8 cellular contexts compared by ENCODE assay signal in the genomic region with DNA sequence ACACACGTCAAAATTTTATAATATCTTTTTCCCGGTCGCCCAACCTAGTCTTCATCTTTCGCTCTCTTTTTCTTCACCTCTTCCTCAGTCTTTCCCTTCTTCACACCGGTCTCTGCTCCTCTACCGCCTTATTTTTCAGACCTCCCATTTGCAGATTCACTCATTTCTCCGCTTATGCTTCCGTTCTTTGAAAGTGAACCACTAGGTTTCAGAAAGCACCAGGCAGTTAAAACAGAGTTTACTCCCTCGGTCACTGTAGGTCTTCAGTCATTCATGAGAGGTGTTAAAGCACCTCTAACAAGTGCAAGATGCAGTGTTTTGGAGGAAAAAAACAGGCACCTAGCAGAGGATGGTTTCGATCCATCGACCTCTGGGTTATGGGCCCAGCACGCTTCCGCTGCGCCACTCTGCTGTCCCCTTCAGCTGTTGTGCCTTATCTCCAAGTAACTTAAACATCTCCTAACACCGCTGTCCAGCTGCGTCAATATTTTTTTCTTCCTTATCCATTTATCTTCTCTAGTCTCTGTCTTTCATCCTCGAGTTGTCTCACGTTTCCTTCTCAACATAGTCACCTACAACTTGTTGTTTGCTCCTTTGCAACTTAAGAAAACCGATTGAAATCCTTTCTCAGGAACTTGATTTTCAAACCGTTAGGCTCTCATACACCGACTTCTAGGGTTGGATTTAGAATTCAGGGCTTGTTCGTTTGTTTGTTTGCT.
DNase-seq lines count a peak whose midpoint lies in the region; ATAC-seq and TF ChIP-seq lines count a peak whose summit lies in the region.

No MANE protein-coding gene starts in this region.

- no peak overlapping the region for H2AFZ ChIP-seq in H9 (ENCODE audit: low read length)
- H2AFZ ChIP-seq in fibroblast of lung (ENCODE audit: low read length), result no peak overlapping the region

- H3K27ac ChIP-seq in H9 (ENCODE audit: insufficient read length, low read depth, low read length) (no peak overlapping the region), fibroblast of lung (ENCODE audit: insufficient read depth, low read length) (no peak overlapping the region), RWPE1 (no peak overlapping the region)

- H3K56ac ChIP-seq in H9 (ENCODE audit: insufficient read length, low read depth, low read length), result no peak overlapping the region

- no peak overlapping the region for H2BK5ac ChIP-seq in H9 (ENCODE audit: insufficient read length, low read length)

- WGBS in H9 (ENCODE audit: extremely low coverage, insufficient read length, low lambda C conversion rate), result no CpG with 5 or more reads among the region's 22 CpGs

- no peaks in the 10 kb centered on the region for H3K9me3 ChIP-seq in H9 (ENCODE audit: control insufficient read depth, low read depth, low read length)
- H3K9me3 ChIP-seq in fibroblast of lung (ENCODE audit: control insufficient read depth, insufficient read depth, low read depth, low read length), result no peaks in the 10 kb centered on the region

- H4K8ac ChIP-seq in H9 (replicated peaks; ENCODE audit: insufficient read length, low read depth, low read length), result no peak overlapping the region

- no peak for TF ChIP-seq CTCF in H9 (conservative IDR thresholded peaks at IDR 0.05)
- TF ChIP-seq CTCF in fibroblast of lung (conservative IDR thresholded peaks at IDR 0.05 in 1 of 2, IDR thresholded peaks at IDR 0.05 in 1 of 2; ENCODE audit: low read depth in 1 of 2, low read length in 2 of 2), result no peak
- no peak for TF ChIP-seq CTCF in RWPE1 (conservative IDR thresholded peaks at IDR 0.05; ENCODE audit: low read depth)

- peaks cover 14% of the 10 kb centered on the region for H3K27me3 Mint-ChIP-seq in H9 (ENCODE audit: low read depth)

- no peak overlapping the region for H4K91ac ChIP-seq in H9 (ENCODE audit: insufficient read length, low read depth, low read length)

- H3K79me1 ChIP-seq in H9 (ENCODE audit: insufficient read depth, low read depth, low read length, poor library complexity, severe bottlenecking), result no peaks in the 10 kb centered on the region

- no peak overlapping the region for H2BK15ac ChIP-seq in H9 (ENCODE audit: low read depth, low read length)

- CTCF ChIA-PET in RWPE1 (lab: Yijun Ruan, JAX), result interaction anchor here (1.0 kb wide), 2 partner anchors 17 kb away, joined by 4 to 5 read pairs; no protein-coding TSS in a partner anchor

- no peak overlapping the region for H3K27ac Mint-ChIP-seq in H9

- in situ Hi-C loops in KBM-7 (cut with MboI; ENCODE audit: low pct_unique_long_range_greater_than_20kb, low sequenced_read_pairs), result no loop called here

- peaks cover 22% of the 10 kb centered on the region for H3K23me2 ChIP-seq in H9 (ENCODE audit: insufficient read length, low read depth, low read length, poor library complexity, severe bottlenecking)

- ATAC-seq in left cardiac atrium, result peak; percentile 23 to 82
- ATAC-seq in Right ventricle myocardium superior (ENCODE audit: poor library complexity), result no peak

- no peak overlapping the region for H4K5ac ChIP-seq in H9 (ENCODE audit: insufficient read length, low read depth, low read length)

- no peak overlapping the region for H3K4me3 Mint-ChIP-seq in H9

- no peaks in the 10 kb centered on the region for H3K36me3 ChIP-seq in fibroblast of lung (ENCODE audit: control insufficient read depth, insufficient read depth, low read length)

- intact Hi-C loops in left cardiac atrium (cut with DNase I) (no loop called here), Right ventricle myocardium superior (cut with DNase I) (no loop called here)

- H3K18ac ChIP-seq in H9 (ENCODE audit: insufficient read length, low read depth, low read length), result no peak overlapping the region

- H4K20me1 ChIP-seq in H9 (ENCODE audit: control insufficient read depth, insufficient read depth, insufficient read length) (no peaks in the 10 kb centered on the region), fibroblast of lung (ENCODE audit: control insufficient read depth, extremely low read depth, insufficient read depth, low read length) (no peaks in the 10 kb centered on the region)

- no peak overlapping the region for H3K4ac ChIP-seq in H9 (ENCODE audit: low read depth, low read length)

- H3K4me2 ChIP-seq in H9 (ENCODE audit: insufficient read depth, insufficient read length, low read length), result peak overlapping the region; percentile 97
- H3K4me2 ChIP-seq in fibroblast of lung (ENCODE audit: extremely low read depth, insufficient read depth, low read length), result peak overlapping the region; percentile 83

- peak overlapping the region; percentile 2 to 81 (median 30) for H3K4me3 ChIP-seq in fibroblast of lung (replicated peaks in 1 of 4; ENCODE audit: control extremely low read depth in 1 of 4, insufficient read depth in 1 of 4, low read depth in 3 of 4, low read length in 4 of 4)

- peaks cover 3 to 7% of the 10 kb centered on the region in 2 experiments; a peak in 3 of 4 replicates for H3K4me1 Mint-ChIP-seq in H9

- no peak overlapping the region for H2AK5ac ChIP-seq in H9 (ENCODE audit: insufficient read length, low read length)

- H3K79me2 ChIP-seq in H9 (ENCODE audit: insufficient read depth, low read length) (no peaks in the 10 kb centered on the region), fibroblast of lung (ENCODE audit: control insufficient read depth, insufficient read depth, low read length) (no peaks in the 10 kb centered on the region)

- H3K36me3 Mint-ChIP-seq in H9 (ENCODE audit: insufficient read depth in 1 of 3, low read depth in 3 of 3), result no peaks in the 10 kb centered on the region

- H3K27me3 ChIP-seq in H9 (ENCODE audit: insufficient read depth, low read length), result no peaks in the 10 kb centered on the region; the same call in 1 of the 2 replicates
- no peaks in the 10 kb centered on the region for H3K27me3 ChIP-seq in fibroblast of lung (ENCODE audit: control insufficient read depth, insufficient read depth, low read length)

- no peaks in the 10 kb centered on the region for H3K4me1 ChIP-seq in H9 (ENCODE audit: insufficient read depth, low read length)
- H3K4me1 ChIP-seq in fibroblast of lung (ENCODE audit: control insufficient read depth, extremely low read depth, insufficient read depth, low read length), result no peaks in the 10 kb centered on the region

- POLR2A ChIA-PET in RWPE1 (lab: Yijun Ruan, JAX; ENCODE audit: low non-redundant PET), result no interaction called here

- H2BK12ac ChIP-seq in H9 (ENCODE audit: insufficient read length, low read depth, low read length), result no peak overlapping the region

- no peak overlapping the region for H2BK20ac ChIP-seq in H9 (ENCODE audit: low read depth, low read length, poor library complexity, severe bottlenecking)

- no peak overlapping the region for H3K23ac ChIP-seq in H9 (ENCODE audit: insufficient read length, low read depth, low read length)

- no peak overlapping the region for H2BK120ac ChIP-seq in H9 (ENCODE audit: low read depth, low read length, poor library complexity, severe bottlenecking)

- H3K9ac ChIP-seq in H9 (ENCODE audit: extremely low read depth, insufficient read length, low read length), result peak overlapping the region; percentile 51
- no peak overlapping the region for H3K9ac ChIP-seq in fibroblast of lung (ENCODE audit: insufficient read depth, low read length)

- H3T11ph ChIP-seq in H9 (ENCODE audit: low read length), result no peak overlapping the region

- no peak for DNase-seq in left cardiac atrium
- no peak for DNase-seq in Right ventricle myocardium superior
- DNase-seq in H9, result peak; percentile 81
- peak; percentile 89 for DNase-seq in KBM-7
- peak; percentile 4 for DNase-seq in T-helper 22 cell (ENCODE audit: low read depth)
- DNase-seq in fibroblast of lung (ENCODE audit: low read depth in 2 of 2), result peak; percentile 62 to 89
- DNase-seq in stimulated activated CD4-positive, alpha-beta T cell treated with anti-CD3 and anti-CD28 coated beads, Interleukin-1b, Interleukin-23, amount 100 ng/mL, for 48 hours, result peak; percentile 64
- no peak for DNase-seq in RWPE1 (ENCODE audit: low spot score)

- no peaks in the 10 kb centered on the region for H3K9me3 Mint-ChIP-seq in H9

- H3K14ac ChIP-seq in H9 (ENCODE audit: insufficient read depth, low read length), result no peak overlapping the region

Comparison
In these comparisons a context has a peak if more than half of its experiments do, and no peak if none do; other contexts are left out.
1. DNase-seq: peak in H9 (single experiment), KBM-7 (single experiment), T-helper 22 cell (single experiment), fibroblast of lung (2 of 2) and stimulated activated CD4-positive, alpha-beta T cell treated with anti-CD3 and anti-CD28 coated beads, Interleukin-1b, Interleukin-23, amount 100 ng/mL, for 48 hours (single experiment); none in left cardiac atrium (single experiment), Right ventricle myocardium superior (single experiment) and RWPE1 (single experiment).